Comparison of ENCODE assay signal across 23 cellular contexts in genomic region chr5:4020386-4020785, GRCh38.
DNase-seq lines count a peak whose midpoint lies in the region; ATAC-seq and TF ChIP-seq lines count a peak whose summit lies in the region.
"Had no signal": no experiment of that assay in that cellular context is flagged by ENCODE, and none has a peak within 500 bp of the region (broad histone marks: within the 10 kb centered on the region; RNA-seq: fewer than 3 reads in every experiment).

No MANE protein-coding gene starts in this region.

- H3K9me3 ChIP-seq in BLaER1 treated with 17β-estradiol and CSF1 and Interleukin-3, amounts not matched to agents 10 nM and 100 nM (replicated peaks in 1 of 11) = peaks cover 12 to 52% (median 44%) of the 10 kb centered on the region in 11 experiments
- H3K9me3 ChIP-seq in breast epithelium (no peaks in the 10 kb centered on the region), gastroesophageal sphincter (no peaks in the 10 kb centered on the region)

- no peak for TF ChIP-seq EP300 in gastroesophageal sphincter (IDR thresholded peaks at IDR 0.05)

- intact Hi-C loops in breast epithelium (cut with DNase I; ENCODE audit: low total_unique reads) = no loop called here

- H3K4me1 ChIP-seq in BLaER1 treated with 17β-estradiol and CSF1 and Interleukin-3, amounts not matched to agents 10 nM and 100 nM = peaks cover 46 to 98% (median 86%) of the 10 kb centered on the region in 10 experiments
- H3K4me1 ChIP-seq in breast epithelium = peaks cover 0 to 3% of the 10 kb centered on the region in 2 donors
- H3K4me1 ChIP-seq in gastroesophageal sphincter = peaks cover 0 to 7% (median 3%) of the 10 kb centered on the region in 3 donors
- H3K4me1 ChIP-seq: SJSA1 had no signal

- ATAC-seq in gastroesophageal sphincter (no peak), GM19351 (IDR thresholded peaks at IDR 0.05; ENCODE audit: unreplicated experiment) (no peak), GM21786 (IDR thresholded peaks at IDR 0.05; ENCODE audit: unreplicated experiment) (no peak)
- ATAC-seq: activated T-cell treated with anti-CD3 and anti-CD28 coated beads, Interleukin-2, amount 50 U/mL, for 4 hours; GM12878; left lobe of liver; mucosa of descending colon; Panc1 had no signal

- no peaks in the 10 kb centered on the region; a peak in 1 of 22 replicates for H3K27me3 ChIP-seq in BLaER1 treated with 17β-estradiol and CSF1 and Interleukin-3, amounts not matched to agents 10 nM and 100 nM
- H3K27me3 ChIP-seq in breast epithelium (no peaks in the 10 kb centered on the region), gastroesophageal sphincter (no peaks in the 10 kb centered on the region)
- H3K27me3 ChIP-seq: hepatocyte, SJSA1 had no signal

- no peaks in the 10 kb centered on the region for H4K20me1 ChIP-seq in BLaER1 treated with 17β-estradiol and CSF1 and Interleukin-3, amounts not matched to agents 10 nM and 100 nM

- H3K4me3 ChIP-seq in BLaER1 treated with 17β-estradiol and CSF1 and Interleukin-3, amounts not matched to agents 10 nM and 100 nM = no peak overlapping the region; a peak in 2 of 20 replicates
- H3K4me3 ChIP-seq in breast epithelium = no peak overlapping the region
- no peak overlapping the region for H3K4me3 ChIP-seq in gastroesophageal sphincter
- H3K4me3 ChIP-seq: GM12878, hepatocyte, mucosa of descending colon, SJSA1 had no signal

- H3K36me3 ChIP-seq in BLaER1 treated with 17β-estradiol and CSF1 and Interleukin-3, amounts not matched to agents 10 nM and 100 nM = no peaks in the 10 kb centered on the region
- H3K36me3 ChIP-seq in breast epithelium = no peaks in the 10 kb centered on the region
- H3K36me3 ChIP-seq in gastroesophageal sphincter = no peaks in the 10 kb centered on the region
- H3K36me3 ChIP-seq: SJSA1 had no signal

- peak overlapping the region in 8 of 11 experiments; percentile 27 to 85 (median 69); a peak in 13 of 22 replicates for H3K27ac ChIP-seq in BLaER1 treated with 17β-estradiol and CSF1 and Interleukin-3, amounts not matched to agents 10 nM and 100 nM
- H3K27ac ChIP-seq in breast epithelium = peak overlapping the region; percentile 68 to 85
- H3K27ac ChIP-seq in gastroesophageal sphincter = peak overlapping the region in 3 of 4 donors; percentile 53 to 69 (median 57)
- H3K27ac ChIP-seq: C4-2B, hepatocyte, SJSA1 had no signal

- peak overlapping the region; percentile 27 to 85 (median 80); a peak in 19 of 22 replicates for H3K4me2 ChIP-seq in BLaER1 treated with 17β-estradiol and CSF1 and Interleukin-3, amounts not matched to agents 10 nM and 100 nM
- H3K4me2 ChIP-seq: hepatocyte had no signal

- H3K9ac ChIP-seq in BLaER1 treated with 17β-estradiol and CSF1 and Interleukin-3, amounts not matched to agents 10 nM and 100 nM = peak overlapping the region in 4 of 11 experiments; percentile 3 to 47 (median 26); a peak in 7 of 22 replicates

- 17 to 20% methylated on average over 1 to 3 of the region's 3 CpGs for WGBS in gastroesophageal sphincter (ENCODE audit: low coverage in 1 of 2), 2 donors

- no peak for TF ChIP-seq POLR2A in breast epithelium (IDR thresholded peaks at IDR 0.05)
- TF ChIP-seq POLR2A in gastroesophageal sphincter (IDR thresholded peaks at IDR 0.05) = no peak

- no peak for DNase-seq in breast epithelium (ENCODE audit: low spot score in 2 of 2)
- peak; percentile 39 for DNase-seq in renal cortical epithelial cell (ENCODE audit: low read depth)
- no peak for DNase-seq in LoVo (ENCODE audit: low spot score)
- no peak for DNase-seq in SHP77 (lab: John Stamatoyannopoulos, UW)
- DNase-seq: activated CD4-positive, CD25-positive, alpha-beta regulatory T cell treated with anti-CD3 and anti-CD28 coated beads, Interleukin-2, amount 50 U/mL, for 72 hours; activated CD8-positive, alpha-beta memory T cell treated with anti-CD3 and anti-CD28 coated beads for 24 hours; activated naive CD4-positive, alpha-beta T cell; activated T-cell treated with anti-CD3 and anti-CD28 coated beads, Interleukin-2, amount 50 U/mL, for 4 hours; Calu3; H7; KBM-7; mucosa of descending colon; NCI-H524 had no signal

- no peak for TF ChIP-seq CTCF in breast epithelium (IDR thresholded peaks at IDR 0.05)
- no peak for TF ChIP-seq CTCF in gastroesophageal sphincter (IDR thresholded peaks at IDR 0.05)
